In genomic region chr13:28099396-28100148, GRCh38 we compare ENCODE assay signal across 10 cellular contexts. TPM values are rescaled to one million over a fixed set of nuclear protein-coding genes. Genes with fewer than 3 reads are reported as not detected.
DNase-seq lines count a peak whose midpoint lies in the region; ATAC-seq and TF ChIP-seq lines count a peak whose summit lies in the region.
"Had no signal": no experiment of that assay in that cellular context is flagged by ENCODE, and none has a peak within 500 bp of the region (broad histone marks: within the 10 kb centered on the region; RNA-seq: fewer than 3 reads in every experiment).

No MANE protein-coding gene starts in this region.

- H3K27me3 ChIP-seq in CD8-positive, alpha-beta T cell (ENCODE audit: insufficient read depth, low read length) = peaks cover 19% of the 10 kb centered on the region
- peaks cover 50% of the 10 kb centered on the region for H3K27me3 ChIP-seq in HUES48 (ENCODE audit: control insufficient read depth, insufficient read depth, low read length)
- peaks cover 96% of the 10 kb centered on the region for H3K27me3 ChIP-seq in BE2C

- POLR2A ChIA-PET in CD8-positive, alpha-beta T cell (lab: Charles Lee) = no interaction called here

- TF ChIP-seq CTCF in CD8-positive, alpha-beta T cell (IDR thresholded peaks at IDR 0.05) = no peak
- TF ChIP-seq CTCF in coronary artery (IDR thresholded peaks at IDR 0.05) = no peak
- no peak for TF ChIP-seq CTCF in nephron progenitor cell (IDR thresholded peaks at IDR 0.05)
- TF ChIP-seq CTCF in BE2C (IDR thresholded peaks at IDR 0.05; ENCODE audit: low read depth, low read length) = no peak

- CTCF ChIA-PET in CD8-positive, alpha-beta T cell (lab: Charles Lee) = no interaction called here

- no peak overlapping the region for H3K27ac ChIP-seq in CD8-positive, alpha-beta T cell (ENCODE audit: low read depth, low read length)
- H3K27ac ChIP-seq in HUES48 (ENCODE audit: low read depth, low read length) (no peak overlapping the region), coronary artery (no peak overlapping the region)
- H3K27ac ChIP-seq: VCaP had no signal

- H3K4me3 Mint-ChIP-seq in CD8-positive, alpha-beta T cell = peak overlapping the region; percentile 73
- H3K4me3 Mint-ChIP-seq in nephron progenitor cell = peak overlapping the region; percentile 80

- no peak overlapping the region for H3K9ac ChIP-seq in HUES48 (ENCODE audit: low read depth, low read length)

- no peaks in the 10 kb centered on the region for H3K36me3 ChIP-seq in CD8-positive, alpha-beta T cell (ENCODE audit: insufficient read depth, low read length)
- H3K36me3 ChIP-seq in HUES48 (ENCODE audit: control insufficient read depth, insufficient read depth, low read length) (no peaks in the 10 kb centered on the region), BE2C (no peaks in the 10 kb centered on the region)

- intact Hi-C loops in CD8-positive, alpha-beta T cell (cut with DNase I, micrococcal nuclease) = no loop called here

- no peaks in the 10 kb centered on the region for H3K36me3 Mint-ChIP-seq in CD8-positive, alpha-beta T cell
- no peaks in the 10 kb centered on the region for H3K36me3 Mint-ChIP-seq in nephron progenitor cell (ENCODE audit: low read depth)

- peaks cover 11% of the 10 kb centered on the region for H3K4me1 ChIP-seq in CD8-positive, alpha-beta T cell (ENCODE audit: insufficient read depth, low read length)
- H3K4me1 ChIP-seq in HUES48 (ENCODE audit: control insufficient read depth, insufficient read depth, low read length) = peaks cover 3% of the 10 kb centered on the region; the same call in 1 of the 2 replicates
- H3K4me1 ChIP-seq in BE2C = no peaks in the 10 kb centered on the region

- H3K27me3 Mint-ChIP-seq in CD8-positive, alpha-beta T cell (ENCODE audit: low read depth) = peaks cover 53% of the 10 kb centered on the region
- peaks cover 95% of the 10 kb centered on the region for H3K27me3 Mint-ChIP-seq in nephron progenitor cell (ENCODE audit: low read depth, poor library complexity)

- H3K9me3 ChIP-seq in CD8-positive, alpha-beta T cell (ENCODE audit: low read length) = no peaks in the 10 kb centered on the region
- H3K9me3 ChIP-seq in HUES48 (ENCODE audit: control insufficient read depth, insufficient read depth, low read length) = no peaks in the 10 kb centered on the region; the same call in 1 of the 2 replicates
- no peaks in the 10 kb centered on the region; the same call in 1 of the 2 replicates for H3K9me3 ChIP-seq in BE2C

- no peaks in the 10 kb centered on the region for H3K9me3 Mint-ChIP-seq in CD8-positive, alpha-beta T cell
- peaks cover 20% of the 10 kb centered on the region for H3K9me3 Mint-ChIP-seq in nephron progenitor cell

- H3K4me1 Mint-ChIP-seq in CD8-positive, alpha-beta T cell (ENCODE audit: low read depth) = peaks cover 7% of the 10 kb centered on the region
- no peaks in the 10 kb centered on the region for H3K4me1 Mint-ChIP-seq in nephron progenitor cell

- no peak for ATAC-seq in CD8-positive, alpha-beta T cell
- ATAC-seq in GM18519 (IDR thresholded peaks at IDR 0.05; ENCODE audit: low FRiP score, unreplicated experiment) (no peak), HG02642 (IDR thresholded peaks at IDR 0.05; ENCODE audit: poor library complexity, unreplicated experiment) (no peak), HG03095 (IDR thresholded peaks at IDR 0.05; ENCODE audit: unreplicated experiment) (no peak)

- H3K27ac Mint-ChIP-seq in CD8-positive, alpha-beta T cell = no peak overlapping the region
- no peak overlapping the region for H3K27ac Mint-ChIP-seq in nephron progenitor cell

- no peak for DNase-seq in CD8-positive, alpha-beta T cell
- DNase-seq in coronary artery (ENCODE audit: low spot score) = no peak
- no peak for DNase-seq in nephron progenitor cell
- no peak for DNase-seq in BE2C

- peak overlapping the region; percentile 39 for H3K4me3 ChIP-seq in CD8-positive, alpha-beta T cell (ENCODE audit: low read depth, low read length)
- H3K4me3 ChIP-seq in HUES48 (ENCODE audit: low read depth, low read length) = peak overlapping the region; percentile 63
- H3K4me3 ChIP-seq in coronary artery = peak overlapping the region; percentile 70
- no peak overlapping the region for H3K4me3 ChIP-seq in BE2C (ENCODE audit: low read depth, low read length)

RNA-seq across cellular contexts. Expression of gene FLT3, which starts 0.8 kb away (rescaled TPM):
- total RNA-seq in CD8-positive, alpha-beta T cell = not detected
- polyA plus RNA-seq in BE2C (2012; ENCODE audit: insufficient read depth, insufficient read length, low read depth) = not detected
- total RNA-seq: glomerular endothelial cell had no signal

RNA-seq across cellular contexts. Expression of gene PAN3, which starts 38.8 kb away (rescaled TPM):
- 10 to 100 TPM; 55.8 to 55.9 TPM for total RNA-seq in CD8-positive, alpha-beta T cell
- polyA plus RNA-seq in BE2C (2012; ENCODE audit: insufficient read depth, insufficient read length, low read depth) = 11.1 TPM
